Comparison of ENCODE assay signal across 7 cellular contexts in the genomic region with DNA sequence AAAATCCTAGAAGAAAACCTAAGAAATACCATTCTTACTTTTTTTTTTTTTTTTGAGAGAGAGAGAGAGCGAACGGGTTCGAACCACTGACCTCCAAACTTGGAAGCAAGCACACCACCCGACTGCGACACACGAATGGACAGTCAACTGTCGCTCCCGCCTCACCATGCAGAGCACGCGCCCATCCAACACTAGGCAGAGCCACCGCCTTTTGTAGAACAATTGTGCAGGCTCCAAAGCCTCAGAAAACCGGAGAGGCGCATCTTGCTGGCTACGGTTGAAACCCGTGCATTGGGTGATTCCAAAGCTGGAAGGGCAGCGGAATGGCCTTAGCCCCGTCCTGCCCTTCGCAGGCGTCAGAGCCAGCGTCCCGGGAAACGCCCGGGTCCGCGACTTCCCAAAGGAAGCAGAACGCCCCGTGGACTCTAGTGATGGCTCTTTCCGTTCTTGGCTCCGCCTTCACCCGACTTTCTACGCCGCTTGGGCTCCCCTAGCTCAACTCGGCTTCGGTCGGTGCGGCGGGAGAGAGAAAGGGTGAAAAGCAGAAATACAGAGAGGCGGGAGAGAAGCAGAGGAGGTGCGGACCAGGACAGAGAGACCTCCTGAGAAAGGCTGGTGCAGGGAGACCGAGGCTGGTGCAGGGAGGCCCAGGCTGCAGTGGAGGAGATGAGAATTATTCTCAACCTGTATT.
DNase-seq lines count a peak whose midpoint lies in the region; ATAC-seq, FAIRE-seq and TF ChIP-seq lines count a peak whose summit lies in the region.

No MANE protein-coding gene starts in this region.

- H3K4me3 ChIP-seq in IMR-90 (ENCODE audit: insufficient read depth, low read depth, low read length) (peak overlapping the region; percentile 42), adrenal gland (peak overlapping the region in 1 of 4 donors; percentile 48), kidney (ENCODE audit: low read length in 2 of 2) (peak overlapping the region in 1 of 2 donors; percentile 32), mucosa of descending colon (no peak overlapping the region)

- dilution Hi-C loops in IMR-90 (cut with HindIII; ENCODE audit: low sequenced_read_pairs, unreplicated experiment): no loop called here

- no peaks in the 10 kb centered on the region for H4K20me1 ChIP-seq in IMR-90 (ENCODE audit: insufficient read depth, low read length)

- intact Hi-C loops in IMR-90 (cut with micrococcal nuclease): no loop called here
- intact Hi-C loops in adrenal gland (cut with DNase I): no loop called here
- intact Hi-C loops in kidney (cut with DNase I): no loop called here
- intact Hi-C loops in mucosa of descending colon (cut with DNase I, micrococcal nuclease): no loop called here

- no peak overlapping the region for H3K23ac ChIP-seq in IMR-90 (ENCODE audit: low read depth, low read length)

- H2BK5ac ChIP-seq in IMR-90 (ENCODE audit: low read depth, low read length, poor library complexity, severe bottlenecking): no peak overlapping the region

- in situ Hi-C loops in IMR-90 (cut with MboI; ENCODE audit: low sequenced_read_pairs): no loop called here

- no peak overlapping the region for H3K4ac ChIP-seq in IMR-90 (ENCODE audit: low read depth, low read length)

- H2AK5ac ChIP-seq in IMR-90 (ENCODE audit: low read depth, low read length): no peak overlapping the region

- no peak overlapping the region for H4K91ac ChIP-seq in IMR-90 (ENCODE audit: insufficient read depth, low read depth, low read length)

- no peak overlapping the region for H3K18ac ChIP-seq in IMR-90 (ENCODE audit: low read depth, low read length)

- ATAC-seq in IMR-90 (ENCODE audit: low read depth) (peak; percentile 77), mucosa of descending colon (no peak), GM18502 (IDR thresholded peaks at IDR 0.05; ENCODE audit: poor library complexity, unreplicated experiment) (no peak)
- peak; percentile 63 for ATAC-seq in stimulated activated naive CD8-positive, alpha-beta T cell treated with anti-CD3 and anti-CD28 coated beads, Interleukin-15, Interleukin-2, amounts not matched to agents 100 U/mL and 50 U/mL, for 24 hours

- H3K14ac ChIP-seq in IMR-90 (replicated peaks; ENCODE audit: low read depth, low read length): no peak overlapping the region

- H3K36me3 ChIP-seq in IMR-90 (ENCODE audit: control insufficient read depth, insufficient read depth, low read length) (no peaks in the 10 kb centered on the region), adrenal gland (replicated peaks in 1 of 2) (no peaks in the 10 kb centered on the region), kidney (ENCODE audit: control insufficient read depth in 1 of 2, insufficient read depth in 2 of 2, low read length in 2 of 2) (no peaks in the 10 kb centered on the region), mucosa of descending colon (ENCODE audit: low read depth) (no peaks in the 10 kb centered on the region)

- H2BK20ac ChIP-seq in IMR-90 (ENCODE audit: low read depth, low read length): no peak overlapping the region

- TF ChIP-seq POLR2A in IMR-90 (IDR thresholded peaks at IDR 0.05; ENCODE audit: low read depth, low read length): no peak
- no peak for TF ChIP-seq POLR2A in adrenal gland (IDR thresholded peaks at IDR 0.05)

- H2BK15ac ChIP-seq in IMR-90 (ENCODE audit: low read depth, low read length): no peak overlapping the region

- no peak overlapping the region for H3K56ac ChIP-seq in IMR-90 (ENCODE audit: extremely low read depth, insufficient read depth, low read length)

- no peak overlapping the region for H4K8ac ChIP-seq in IMR-90 (ENCODE audit: low read depth in 2 of 2, low read length in 2 of 2)

- peaks cover 33% of the 10 kb centered on the region for H3K27me3 ChIP-seq in IMR-90 (ENCODE audit: control insufficient read depth, insufficient read depth, low read length)
- H3K27me3 ChIP-seq in adrenal gland: peaks cover 49% of the 10 kb centered on the region

- H3K4me1 ChIP-seq in IMR-90 (ENCODE audit: control insufficient read depth, insufficient read depth, low read length) (no peaks in the 10 kb centered on the region), adrenal gland (replicated peaks in 1 of 2) (no peaks in the 10 kb centered on the region), kidney (ENCODE audit: control insufficient read depth in 1 of 2, insufficient read depth in 1 of 2, low read depth in 1 of 2, low read length in 2 of 2) (no peaks in the 10 kb centered on the region), mucosa of descending colon (ENCODE audit: low read depth) (no peaks in the 10 kb centered on the region)

- TF ChIP-seq RAD21 in IMR-90 (IDR thresholded peaks at IDR 0.05; ENCODE audit: low read length): no peak

- DNase-seq in IMR-90 (no peak), adrenal gland (peak in 4 of 7 donors; percentile 17 to 30 (median 28)), kidney (peak; percentile 56), mucosa of descending colon (no peak), middle frontal gyrus (ENCODE audit: extremely low spot score, low spot score) (no peak)
- no peak for DNase-seq in stimulated activated naive CD8-positive, alpha-beta T cell treated with anti-CD3 and anti-CD28 coated beads, Interleukin-15, Interleukin-2, amounts not matched to agents 100 U/mL and 50 U/mL, for 24 hours

- H3K9me1 ChIP-seq in IMR-90 (ENCODE audit: insufficient read depth, low read length): no peaks in the 10 kb centered on the region

- H3K27ac ChIP-seq in IMR-90 (ENCODE audit: insufficient read depth, low read length) (no peak overlapping the region), adrenal gland (no peak overlapping the region), kidney (ENCODE audit: low read depth in 2 of 2, low read length in 2 of 2) (no peak overlapping the region)

- H4K5ac ChIP-seq in IMR-90 (ENCODE audit: low read depth, low read length): no peak overlapping the region

- H3K79me1 ChIP-seq in IMR-90 (ENCODE audit: low read depth in 1 of 2, low read length in 2 of 2): no peaks in the 10 kb centered on the region

- H3K9ac ChIP-seq in IMR-90 (ENCODE audit: low read depth, low read length): no peak overlapping the region
- H3K9ac ChIP-seq in kidney (ENCODE audit: low read length in 2 of 2): no peak overlapping the region

- peak overlapping the region; percentile 34 for H2AFZ ChIP-seq in IMR-90 (replicated peaks; ENCODE audit: low read length, poor library complexity)

- TF ChIP-seq CTCF in IMR-90 (conservative IDR thresholded peaks at IDR 0.05; ENCODE audit: low read depth, low read length) (no peak), adrenal gland (IDR thresholded peaks at IDR 0.05) (no peak), kidney (IDR thresholded peaks at IDR 0.05; ENCODE audit: borderline replicate concordance, extremely low read depth, insufficient read depth) (no peak), mucosa of descending colon (IDR thresholded peaks at IDR 0.05) (no peak)

- H2AK9ac ChIP-seq in IMR-90 (replicated peaks; ENCODE audit: low read depth, low read length, poor library complexity): no peak overlapping the region

- FAIRE-seq in kidney (lab: Jason Lieb, UNC): no peak

- 8% methylated on average over 21 of the region's 40 CpGs; no CpG with 5 or more reads in 1 of the 2 experiments for WGBS in IMR-90 (ENCODE audit: extremely low coverage in 2 of 2, insufficient read length in 1 of 2), 2 experiments
- 5 to 8% (median 5%) methylated on average over 30 to 40 of the region's 40 CpGs for WGBS in adrenal gland, 4 donors

- POLR2A ChIA-PET in IMR-90 (lab: Charles Lee; ENCODE audit: unreplicated experiment): no interaction called here

- peak overlapping the region; percentile 96 for H3K4me2 ChIP-seq in IMR-90 (ENCODE audit: low read depth, low read length)

- CTCF ChIA-PET in IMR-90 (lab: Yijun Ruan, JAX): no interaction called here

- no peak overlapping the region for H2BK120ac ChIP-seq in IMR-90 (ENCODE audit: low read depth, low read length)

- no TSS peak for BruUV-seq in IMR-90 (replicated peaks; lab: Mats Ljungman, UMichigan)

- H3K9me3 ChIP-seq in IMR-90 (ENCODE audit: control insufficient read depth, insufficient read depth, low read length) (peaks cover 10% of the 10 kb centered on the region), adrenal gland (replicated peaks in 1 of 3) (no peaks in the 10 kb centered on the region), kidney (ENCODE audit: control insufficient read depth in 1 of 2, low read length in 2 of 2) (no peaks in the 10 kb centered on the region), mucosa of descending colon (no peaks in the 10 kb centered on the region)

TF ChIP-seq in IMR-90, 13 proteins besides CTCF, POLR2A, EP300 and RAD21 (continues in another document):
- TF ChIP-seq MAFK (IDR thresholded peaks at IDR 0.05; ENCODE audit: low read depth, low read length) (no peak), NFE2L2 (IDR thresholded peaks at IDR 0.05; ENCODE audit: low read depth, low read length) (no peak), CEBPB (IDR thresholded peaks at IDR 0.05; ENCODE audit: low read depth, low read length) (no peak), RFX5 (IDR thresholded peaks at IDR 0.05; ENCODE audit: low read depth, low read length) (no peak), SMC3 (IDR thresholded peaks at IDR 0.05; ENCODE audit: low read depth, low read length) (no peak), MXI1 (IDR thresholded peaks at IDR 0.05; ENCODE audit: borderline replicate concordance, low read depth, low read length) (no peak), MAZ (IDR thresholded peaks at IDR 0.05; ENCODE audit: borderline replicate concordance, low read depth, low read length) (no peak), RCOR1 (IDR thresholded peaks at IDR 0.05; ENCODE audit: insufficient replicate concordance, low read length) (no peak), CHD1 (IDR thresholded peaks at IDR 0.05; ENCODE audit: low read depth, low read length) (no peak), FOS (IDR thresholded peaks at IDR 0.05; ENCODE audit: low read depth, low read length) (no peak)
- TF ChIP-seq, protein P1, sequence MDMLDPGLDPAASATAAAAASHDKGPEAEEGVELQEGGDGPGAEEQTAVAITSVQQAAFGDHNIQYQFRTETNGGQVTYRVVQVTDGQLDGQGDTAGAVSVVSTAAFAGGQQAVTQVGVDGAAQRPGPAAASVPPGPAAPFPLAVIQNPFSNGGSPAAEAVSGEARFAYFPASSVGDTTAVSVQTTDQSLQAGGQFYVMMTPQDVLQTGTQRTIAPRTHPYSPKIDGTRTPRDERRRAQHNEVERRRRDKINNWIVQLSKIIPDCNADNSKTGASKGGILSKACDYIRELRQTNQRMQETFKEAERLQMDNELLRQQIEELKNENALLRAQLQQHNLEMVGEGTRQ (IDR thresholded peaks at IDR 0.05; ENCODE audit: low read depth, low read length): no peak
- TF ChIP-seq, protein P2, sequence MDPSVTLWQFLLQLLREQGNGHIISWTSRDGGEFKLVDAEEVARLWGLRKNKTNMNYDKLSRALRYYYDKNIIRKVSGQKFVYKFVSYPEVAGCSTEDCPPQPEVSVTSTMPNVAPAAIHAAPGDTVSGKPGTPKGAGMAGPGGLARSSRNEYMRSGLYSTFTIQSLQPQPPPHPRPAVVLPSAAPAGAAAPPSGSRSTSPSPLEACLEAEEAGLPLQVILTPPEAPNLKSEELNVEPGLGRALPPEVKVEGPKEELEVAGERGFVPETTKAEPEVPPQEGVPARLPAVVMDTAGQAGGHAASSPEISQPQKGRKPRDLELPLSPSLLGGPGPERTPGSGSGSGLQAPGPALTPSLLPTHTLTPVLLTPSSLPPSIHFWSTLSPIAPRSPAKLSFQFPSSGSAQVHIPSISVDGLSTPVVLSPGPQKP (IDR thresholded peaks at IDR 0.05; ENCODE audit: borderline replicate concordance, low read depth, low read length): no peak

Comparison
In these comparisons a context has a peak if more than half of its experiments do, and no peak if none do; other contexts are left out.
1. ATAC-seq: peak in IMR-90 (single experiment) and stimulated activated naive CD8-positive, alpha-beta T cell treated with anti-CD3 and anti-CD28 coated beads, Interleukin-15, Interleukin-2, amounts not matched to agents 100 U/mL and 50 U/mL, for 24 hours (single experiment); none in mucosa of descending colon (single experiment) and GM18502 (single experiment).
2. DNase-seq: peak in adrenal gland (4 of 7) and kidney (single experiment); none in IMR-90 (single experiment), stimulated activated naive CD8-positive, alpha-beta T cell treated with anti-CD3 and anti-CD28 coated beads, Interleukin-15, Interleukin-2, amounts not matched to agents 100 U/mL and 50 U/mL, for 24 hours (single experiment), mucosa of descending colon (0 of 3) and middle frontal gyrus (single experiment).